23 cellular contexts compared by ENCODE assay signal in genomic region chr10:129058664-129059155, GRCh38.
DNase-seq lines count a peak whose midpoint lies in the region; ATAC-seq and TF ChIP-seq lines count a peak whose summit lies in the region.
"Had no signal": no experiment of that assay in that cellular context is flagged by ENCODE, and none has a peak within 500 bp of the region (broad histone marks: within the 10 kb centered on the region; RNA-seq: fewer than 3 reads in every experiment).

No MANE protein-coding gene starts in this region.

- no peak for DNase-seq in activated naive CD4-positive, alpha-beta T cell treated with anti-CD3 and anti-CD28 coated beads, Interleukin-2, amount 10 ng/mL, durations not matched to agents 7 days and 5 days
- no peak for DNase-seq in activated naive CD4-positive, alpha-beta T cell treated with anti-CD3 and anti-CD28 coated beads for 36 hours
- peak; percentile 90 for DNase-seq in esophagus muscularis mucosa (ENCODE audit: extremely low spot score)
- DNase-seq in osteocyte (ENCODE audit: extremely low spot score, unreplicated experiment) = peak; percentile 77
- no peak for DNase-seq in AG20443 (ENCODE audit: low spot score)
- DNase-seq in iPS-NIHi11 (ENCODE audit: low spot score) = no peak
- DNase-seq: BE2C, DMS153, GOT3, NCI-H1694, NCI-H2081, NCI-H2171, NCI-H345, NCI-H82, PC-9, SHP77 treated with DMSO at 0.1 percent for 48 hours had no signal

- peaks cover 4% of the 10 kb centered on the region for H3K36me3 Mint-ChIP-seq in activated naive CD4-positive, alpha-beta T cell treated with anti-CD3 and anti-CD28 coated beads, Interleukin-2, amount 10 ng/mL, durations not matched to agents 7 days and 5 days
- no peaks in the 10 kb centered on the region for H3K36me3 Mint-ChIP-seq in activated naive CD4-positive, alpha-beta T cell treated with anti-CD3 and anti-CD28 coated beads for 36 hours (ENCODE audit: low read depth)
- H3K36me3 Mint-ChIP-seq in osteocyte (ENCODE audit: unreplicated experiment) = no peaks in the 10 kb centered on the region
- H3K36me3 Mint-ChIP-seq: CD4-positive, alpha-beta memory T cell had no signal

- H3K4me3 ChIP-seq in Loucy (ENCODE audit: low read length, poor library complexity, severe bottlenecking) (peak overlapping the region; percentile 54), esophagus muscularis mucosa (no peak overlapping the region)
- H3K4me3 ChIP-seq: A549, PC-9, SK-N-MC had no signal

- peaks cover 55% of the 10 kb centered on the region for H3K4me1 Mint-ChIP-seq in activated naive CD4-positive, alpha-beta T cell treated with anti-CD3 and anti-CD28 coated beads, Interleukin-2, amount 10 ng/mL, durations not matched to agents 7 days and 5 days
- H3K4me1 Mint-ChIP-seq in activated naive CD4-positive, alpha-beta T cell treated with anti-CD3 and anti-CD28 coated beads for 36 hours (ENCODE audit: low read depth) = peaks cover 35% of the 10 kb centered on the region
- no peaks in the 10 kb centered on the region for H3K4me1 Mint-ChIP-seq in osteocyte (ENCODE audit: unreplicated experiment)

- no peaks in the 10 kb centered on the region for H3K79me2 ChIP-seq in Loucy (ENCODE audit: insufficient read depth, low read length)

- no peak overlapping the region for H3K9ac ChIP-seq in Loucy (ENCODE audit: low read depth, low read length, poor library complexity, severe bottlenecking)

- H3K4me1 ChIP-seq in Loucy (ENCODE audit: insufficient read depth, low read length, poor library complexity, severe bottlenecking) (peaks cover 40% of the 10 kb centered on the region), esophagus muscularis mucosa (no peaks in the 10 kb centered on the region)
- H3K4me1 ChIP-seq: A549 had no signal

- H3K27me3 Mint-ChIP-seq in activated naive CD4-positive, alpha-beta T cell treated with anti-CD3 and anti-CD28 coated beads, Interleukin-2, amount 10 ng/mL, durations not matched to agents 7 days and 5 days = peaks cover 49% of the 10 kb centered on the region
- H3K27me3 Mint-ChIP-seq in activated naive CD4-positive, alpha-beta T cell treated with anti-CD3 and anti-CD28 coated beads for 36 hours (ENCODE audit: low read depth) = no peaks in the 10 kb centered on the region
- H3K27me3 Mint-ChIP-seq in osteocyte (ENCODE audit: unreplicated experiment) = no peaks in the 10 kb centered on the region
- H3K27me3 Mint-ChIP-seq: CD4-positive, alpha-beta memory T cell had no signal

- no peak overlapping the region for H3K4me3 Mint-ChIP-seq in activated naive CD4-positive, alpha-beta T cell treated with anti-CD3 and anti-CD28 coated beads, Interleukin-2, amount 10 ng/mL, durations not matched to agents 7 days and 5 days
- no peak overlapping the region for H3K4me3 Mint-ChIP-seq in activated naive CD4-positive, alpha-beta T cell treated with anti-CD3 and anti-CD28 coated beads for 36 hours
- H3K4me3 Mint-ChIP-seq in osteocyte (ENCODE audit: unreplicated experiment) = no peak overlapping the region

- TF ChIP-seq CTCF in Loucy (conservative IDR thresholded peaks at IDR 0.05; ENCODE audit: low read length) = no peak
- TF ChIP-seq CTCF in esophagus muscularis mucosa (IDR thresholded peaks at IDR 0.05) = no peak
- no peak for TF ChIP-seq CTCF in osteocyte (IDR thresholded peaks at IDR 0.05)

- no peaks in the 10 kb centered on the region for H4K20me1 ChIP-seq in Loucy (ENCODE audit: insufficient read depth, low read length, poor library complexity, severe bottlenecking)

- no peak overlapping the region for H3K27ac ChIP-seq in esophagus muscularis mucosa (replicated peaks in 1 of 4)
- H3K27ac ChIP-seq: A549, PC-9, RWPE1, SK-N-MC had no signal

- H3K27ac Mint-ChIP-seq in activated naive CD4-positive, alpha-beta T cell treated with anti-CD3 and anti-CD28 coated beads, Interleukin-2, amount 10 ng/mL, durations not matched to agents 7 days and 5 days = peak overlapping the region; percentile 89
- no peak overlapping the region for H3K27ac Mint-ChIP-seq in activated naive CD4-positive, alpha-beta T cell treated with anti-CD3 and anti-CD28 coated beads for 36 hours
- H3K27ac Mint-ChIP-seq in osteocyte (ENCODE audit: unreplicated experiment) = no peak overlapping the region

- H3F3A ChIP-seq in Loucy (ENCODE audit: low read depth) = no peaks in the 10 kb centered on the region

- H3K9me3 ChIP-seq in Loucy (ENCODE audit: insufficient read depth, low read depth, low read length) (no peaks in the 10 kb centered on the region), esophagus muscularis mucosa (no peaks in the 10 kb centered on the region)
- H3K9me3 ChIP-seq: A549, BE2C had no signal

- H3K27me3 ChIP-seq in Loucy (ENCODE audit: insufficient read depth, low read length, poor library complexity, severe bottlenecking) (no peaks in the 10 kb centered on the region), esophagus muscularis mucosa (no peaks in the 10 kb centered on the region)
- H3K27me3 ChIP-seq: BE2C had no signal

- WGBS in esophagus muscularis mucosa = 95% methylated on average over 9 of the region's 9 CpGs

- no peaks in the 10 kb centered on the region for H3K9me3 Mint-ChIP-seq in activated naive CD4-positive, alpha-beta T cell treated with anti-CD3 and anti-CD28 coated beads, Interleukin-2, amount 10 ng/mL, durations not matched to agents 7 days and 5 days
- H3K9me3 Mint-ChIP-seq in activated naive CD4-positive, alpha-beta T cell treated with anti-CD3 and anti-CD28 coated beads for 36 hours = no peaks in the 10 kb centered on the region
- H3K9me3 Mint-ChIP-seq in osteocyte (ENCODE audit: unreplicated experiment) = no peaks in the 10 kb centered on the region

- no peak for TF ChIP-seq POLR2A in esophagus muscularis mucosa (IDR thresholded peaks at IDR 0.05; ENCODE audit: low read depth)

- no peak overlapping the region for H2AFZ ChIP-seq in Loucy (ENCODE audit: low read length)
- H2AFZ ChIP-seq: PC-9 had no signal

- intact Hi-C loops in activated naive CD4-positive, alpha-beta T cell treated with anti-CD3 and anti-CD28 coated beads for 36 hours (cut with micrococcal nuclease) = loop anchor here (2.0 to 5.0 kb wide), 2 partner anchors 24 to 44 kb away; no protein-coding TSS in a partner anchor
- intact Hi-C loops in esophagus muscularis mucosa (cut with DNase I) = no loop called here

- no peaks in the 10 kb centered on the region for H3K36me3 ChIP-seq in Loucy (ENCODE audit: insufficient read depth, low read length)
- H3K36me3 ChIP-seq in esophagus muscularis mucosa = no peaks in the 10 kb centered on the region
- H3K36me3 ChIP-seq: BE2C had no signal

- ATAC-seq in GM21737 (IDR thresholded peaks at IDR 0.05; ENCODE audit: unreplicated experiment) = no peak
- ATAC-seq: A549, HCT116 had no signal

- CTCF ChIA-PET in activated naive CD4-positive, alpha-beta T cell treated with anti-CD3 and anti-CD28 coated beads, Interleukin-2, amount 10 ng/mL, durations not matched to agents 7 days and 5 days (lab: Charles Lee) = interaction anchor here (1.0 kb wide), 1 partner anchor 22 kb away, joined by 5 read pairs; no protein-coding TSS in a partner anchor
- CTCF ChIA-PET in activated naive CD4-positive, alpha-beta T cell treated with anti-CD3 and anti-CD28 coated beads for 36 hours (lab: Charles Lee) = interaction anchor here (1.8 kb wide), 1 partner anchor 24 kb away, joined by 4 read pairs; no protein-coding TSS in a partner anchor

- H3K4me2 ChIP-seq in Loucy (ENCODE audit: low read depth, low read length, poor library complexity, severe bottlenecking) = peak overlapping the region; percentile 66
- H3K4me2 ChIP-seq: A549, PC-9 had no signal

- H3K9me2 ChIP-seq in Loucy (replicated peaks; ENCODE audit: low read depth, low read length) = no peaks in the 10 kb centered on the region

- TF ChIP-seq EP300 in esophagus muscularis mucosa (IDR thresholded peaks at IDR 0.05) = no peak

Comparison
In these comparisons a context has a peak if more than half of its experiments do, and no peak if none do; other contexts are left out.
1. DNase-seq: peak in esophagus muscularis mucosa (single experiment) and osteocyte (single experiment); none in activated naive CD4-positive, alpha-beta T cell treated with anti-CD3 and anti-CD28 coated beads, Interleukin-2, amount 10 ng/mL, durations not matched to agents 7 days and 5 days (single experiment), activated naive CD4-positive, alpha-beta T cell treated with anti-CD3 and anti-CD28 coated beads for 36 hours (single experiment), AG20443 (single experiment) and iPS-NIHi11 (single experiment).